In genomic region chr1:248858891-248859889, GRCh38 we compare ENCODE assay signal across 1 cellular context.
A peak's percentile ranks its signal among the peaks of the same experiment; 100 is the strongest.
TF ChIP-seq lines count a peak whose summit lies in the region.

Gene ZNF692 (minus strand): TSS chr1:248859085. CDS start chr1:248858309, 776 bp downstream.

TF ChIP-seq in K562, 482 proteins besides CTCF, POLR2A, EP300 and RAD21 (continued from another document and continues in another):
- TF ChIP-seq ZBTB43 (CRISPR knock-in tag; IDR thresholded peaks at IDR 0.05): no peak
- peak; percentile 57 for TF ChIP-seq ZBTB33 (CRISPR knock-in tag; IDR thresholded peaks at IDR 0.05)
- peak; percentile 84 for TF ChIP-seq MGA (IDR thresholded peaks at IDR 0.05)
- peak; percentile 80; the same call in 1 of the 2 replicates for TF ChIP-seq FOXP1 (CRISPR knock-in tag; IDR thresholded peaks at IDR 0.05)
- TF ChIP-seq NCOA6 (IDR thresholded peaks at IDR 0.05): no peak
- TF ChIP-seq ZNF561 (CRISPR knock-in tag; conservative IDR thresholded peaks at IDR 0.05): no peak
- peak; percentile 61 for TF ChIP-seq REST (CRISPR knock-in tag; IDR thresholded peaks at IDR 0.05; ENCODE audit: low read depth)
- peak; percentile 27; the same call in 1 of the 2 replicates for TF ChIP-seq TCF3 (CRISPR knock-in tag; IDR thresholded peaks at IDR 0.05)
- peak; percentile 85 for TF ChIP-seq HMGN3 (IDR thresholded peaks at IDR 0.05; ENCODE audit: borderline replicate concordance, extremely low read depth, insufficient read length, low read depth, low read length)
- TF ChIP-seq ZNF764 (CRISPR knock-in tag; IDR thresholded peaks at IDR 0.05; ENCODE audit: low read depth): no peak
- no peak for TF ChIP-seq RFX5 (IDR thresholded peaks at IDR 0.05; ENCODE audit: low read depth, low read length)
- TF ChIP-seq STAT5A (IDR thresholded peaks at IDR 0.05; ENCODE audit: borderline replicate concordance, low read length): peak; percentile 8; the same call in 1 of the 2 replicates
- no peak for TF ChIP-seq SNRNP70 (optimal IDR thresholded peaks at IDR 0.05; ENCODE audit: low read depth, low read length)
- no peak for TF ChIP-seq CCAR2 (IDR thresholded peaks at IDR 0.05; ENCODE audit: low read depth, low read length)
- no peak for TF ChIP-seq NKRF (IDR thresholded peaks at IDR 0.05; ENCODE audit: borderline replicate concordance)
- peak; percentile 3; the same call in 1 of the 2 replicates for TF ChIP-seq HBP1 (CRISPR knock-in tag; IDR thresholded peaks at IDR 0.05)
- TF ChIP-seq ZNF184 (CRISPR knock-in tag; IDR thresholded peaks at IDR 0.05): no peak
- peak; percentile 79; the same call in 1 of the 2 replicates for TF ChIP-seq PML (IDR thresholded peaks at IDR 0.05; ENCODE audit: low read length)
- no peak for TF ChIP-seq JUNB (CRISPR knock-in tag; conservative IDR thresholded peaks at IDR 0.05)
- 0 out of 2 replicates have a peak, but pooled peaks have one; percentile 8 for TF ChIP-seq ARID3B (CRISPR knock-in tag; IDR thresholded peaks at IDR 0.05; ENCODE audit: borderline replicate concordance)
- no peak for TF ChIP-seq ZEB2 (IDR thresholded peaks at IDR 0.05)
- TF ChIP-seq SNAPC5 (CRISPR knock-in tag; IDR thresholded peaks at IDR 0.05): no peak
- TF ChIP-seq PRPF4 (IDR thresholded peaks at IDR 0.05; ENCODE audit: insufficient read depth, low read depth, low read length, poor library complexity, severe bottlenecking): no peak
- TF ChIP-seq SAP30 (IDR thresholded peaks at IDR 0.05; ENCODE audit: borderline replicate concordance, insufficient read depth, low read depth, low read length, poor library complexity, severe bottlenecking): peak; percentile 29
- TF ChIP-seq KAT2B (IDR thresholded peaks at IDR 0.05; ENCODE audit: low read depth, low read length): no peak
- TF ChIP-seq SUPT5H (IDR thresholded peaks at IDR 0.05): peak; percentile 95
- TF ChIP-seq ZNF79 (CRISPR knock-in tag; IDR thresholded peaks at IDR 0.05; ENCODE audit: low read depth): no peak
- TF ChIP-seq ZNF449 (CRISPR knock-in tag; IDR thresholded peaks at IDR 0.05): no peak
- TF ChIP-seq GATA2 (CRISPR knock-in tag; IDR thresholded peaks at IDR 0.05): no peak
